ENCODE assay signal across 31 cellular contexts in genomic region chr4:189845145-189845846, GRCh38.
DNase-seq lines count a peak whose midpoint lies in the region; ATAC-seq and TF ChIP-seq lines count a peak whose summit lies in the region.
"Had no signal": no experiment of that assay in that cellular context is flagged by ENCODE, and none has a peak within 500 bp of the region (broad histone marks: within the 10 kb centered on the region; RNA-seq: fewer than 3 reads in every experiment).

No MANE protein-coding gene starts in this region.

- TF ChIP-seq CTCF in IMR-90 (conservative IDR thresholded peaks at IDR 0.05; ENCODE audit: low read depth, low read length) = no peak
- TF ChIP-seq CTCF in lower leg skin (IDR thresholded peaks at IDR 0.05) = no peak

- H3K18ac ChIP-seq in IMR-90 (ENCODE audit: low read depth, low read length) (no peak overlapping the region), mesenchymal stem cell (ENCODE audit: low read depth in 1 of 2, low read length in 2 of 2) (no peak overlapping the region)

- no TSS peak for BruUV-seq in IMR-90 (replicated peaks; lab: Mats Ljungman, UMichigan)

- POLR2A ChIA-PET in IMR-90 (lab: Charles Lee; ENCODE audit: unreplicated experiment) = no interaction called here

- H3K9ac ChIP-seq in IMR-90 (ENCODE audit: low read depth, low read length) (no peak overlapping the region), adipocyte (ENCODE audit: low read length) (no peak overlapping the region), mesenchymal stem cell (ENCODE audit: low read length) (no peak overlapping the region)

- peaks cover 19% of the 10 kb centered on the region for H3K9me3 ChIP-seq in IMR-90 (ENCODE audit: control insufficient read depth, insufficient read depth, low read length)
- H3K9me3 ChIP-seq in adipocyte (ENCODE audit: control insufficient read depth, low read length) = no peaks in the 10 kb centered on the region
- no peaks in the 10 kb centered on the region for H3K9me3 ChIP-seq in mesenchymal stem cell (ENCODE audit: control insufficient read depth, low read length)
- H3K9me3 ChIP-seq: ascending aorta, transverse colon had no signal

- H3K4me3 ChIP-seq in IMR-90 (ENCODE audit: insufficient read depth, low read depth, low read length) (no peak overlapping the region), adipocyte (ENCODE audit: low read length) (no peak overlapping the region), mesenchymal stem cell (ENCODE audit: insufficient read depth in 1 of 2, low read depth in 1 of 2, low read length in 2 of 2) (no peak overlapping the region), lower leg skin (ENCODE audit: low read depth, poor library complexity, severe bottlenecking) (no peak overlapping the region)
- H3K4me3 ChIP-seq: ascending aorta, cardiac muscle cell, lung, PC-9, transverse colon had no signal

- H2AK5ac ChIP-seq in IMR-90 (ENCODE audit: low read depth, low read length) (no peak overlapping the region), mesenchymal stem cell (ENCODE audit: low read length, severe bottlenecking) (no peak overlapping the region)

- no peaks in the 10 kb centered on the region for H3K9me1 ChIP-seq in IMR-90 (ENCODE audit: insufficient read depth, low read length)

- H3K4ac ChIP-seq in IMR-90 (ENCODE audit: low read depth, low read length) = no peak overlapping the region
- no peak overlapping the region for H3K4ac ChIP-seq in mesenchymal stem cell (ENCODE audit: low read depth in 1 of 2, low read length in 2 of 2)

- intact Hi-C loops in IMR-90 (cut with micrococcal nuclease) = no loop called here
- intact Hi-C loops in lower leg skin (cut with DNase I; ENCODE audit: low total_unique reads) = no loop called here

- ATAC-seq in IMR-90 (ENCODE audit: low read depth) (no peak), HG03457 (IDR thresholded peaks at IDR 0.05; ENCODE audit: unreplicated experiment) (no peak)
- ATAC-seq: naive thymus-derived CD8-positive, alpha-beta T cell; right cardiac atrium had no signal

- no peak for TF ChIP-seq POLR2A in IMR-90 (IDR thresholded peaks at IDR 0.05; ENCODE audit: low read depth, low read length)
- TF ChIP-seq POLR2A in lower leg skin (IDR thresholded peaks at IDR 0.05) = no peak

- 30% methylated on average over 1 of the region's 2 CpGs; no CpG with 5 or more reads in 1 of the 2 experiments for WGBS in IMR-90 (ENCODE audit: extremely low coverage in 2 of 2, insufficient read length in 1 of 2), 2 experiments
- WGBS in mesenchymal stem cell = 33% methylated on average over 2 of the region's 2 CpGs
- 37 to 42% methylated on average over 2 of the region's 2 CpGs for WGBS in lower leg skin, 2 donors

- H2BK20ac ChIP-seq in IMR-90 (ENCODE audit: low read depth, low read length) = no peak overlapping the region

- H3K23ac ChIP-seq in IMR-90 (ENCODE audit: low read depth, low read length) (no peak overlapping the region), mesenchymal stem cell (ENCODE audit: low read length in 2 of 2) (no peak overlapping the region)

- H3K79me1 ChIP-seq in IMR-90 (ENCODE audit: low read depth in 1 of 2, low read length in 2 of 2) (no peaks in the 10 kb centered on the region), mesenchymal stem cell (replicated peaks; ENCODE audit: low read length, poor library complexity, severe bottlenecking) (no peaks in the 10 kb centered on the region)

- no peak overlapping the region for H2AFZ ChIP-seq in IMR-90 (replicated peaks; ENCODE audit: low read length, poor library complexity)
- H2AFZ ChIP-seq in mesenchymal stem cell (ENCODE audit: low read depth, low read length) = no peak overlapping the region
- H2AFZ ChIP-seq: PC-9 had no signal

- H2BK15ac ChIP-seq in IMR-90 (ENCODE audit: low read depth, low read length) (no peak overlapping the region), mesenchymal stem cell (ENCODE audit: low read depth, poor library complexity, severe bottlenecking) (no peak overlapping the region)

- H3K4me1 ChIP-seq in IMR-90 (ENCODE audit: control insufficient read depth, insufficient read depth, low read length) (no peaks in the 10 kb centered on the region), adipocyte (ENCODE audit: control insufficient read depth, insufficient read depth, low read length) (no peaks in the 10 kb centered on the region), mesenchymal stem cell (ENCODE audit: control insufficient read depth, insufficient read depth, low read depth, low read length) (no peaks in the 10 kb centered on the region)
- H3K4me1 ChIP-seq: ascending aorta, transverse colon had no signal

- H3K4me2 ChIP-seq in IMR-90 (ENCODE audit: low read depth, low read length) (no peak overlapping the region), mesenchymal stem cell (ENCODE audit: low read length, poor library complexity, severe bottlenecking) (no peak overlapping the region)
- H3K4me2 ChIP-seq: PC-9 had no signal

- no peak for TF ChIP-seq RAD21 in IMR-90 (IDR thresholded peaks at IDR 0.05; ENCODE audit: low read length)

- DNase-seq in EH (ENCODE audit: low read depth) (peak; percentile 11), IMR-90 (peak; percentile 1), adipocyte (ENCODE audit: low read depth) (peak; percentile 0), mesenchymal stem cell (peak; percentile 66), lower leg skin (ENCODE audit: low spot score in 2 of 2) (no peak), DMS 273 treated with DMSO at 0.1 percent for 48 hours (lab: John Stamatoyannopoulos, UW) (no peak), NCI-H1105 (lab: John Stamatoyannopoulos, UW) (no peak)
- DNase-seq: activated CD4-positive, alpha-beta T cell treated with anti-CD3 and anti-CD28 coated beads, Interleukin-2, amount 10 ng/mL, durations not matched to agents 24 days and 14 days; activated effector memory CD4-positive, alpha-beta T cell treated with Interleukin-2 at 50 U/mL for 16 hours; activated naive CD8-positive, alpha-beta T cell treated with anti-CD3 and anti-CD28 coated beads for 36 hours; activated T-cell treated with anti-CD3 and anti-CD28 coated beads, Interleukin-2, amount 50 U/mL, for 1 hour; CD8-positive, alpha-beta memory T cell; cortex of kidney; effector memory CD4-positive, alpha-beta T cell; erythroblast; KBM-7; naive thymus-derived CD8-positive, alpha-beta T cell; NCI-H1105 treated with DMSO at 0.1 percent for 48 hours; NCI-H1930; NCI-H526; NK-92 treated with Interleukin-12 subunit alpha and Interleukin-12 subunit beta, amount 100 ng/mL, for 24 hours; PC-9; right cardiac atrium; SIG-M5; stimulated activated CD4-positive, alpha-beta T cell treated with anti-CD3 and anti-CD28 coated beads, Interleukin-2, amount 100 ng/mL, for 48 hours; transverse colon; WERI-Rb-1 had no signal

- H4K8ac ChIP-seq in IMR-90 (ENCODE audit: low read depth in 2 of 2, low read length in 2 of 2) (no peak overlapping the region), mesenchymal stem cell (ENCODE audit: low read length) (no peak overlapping the region)

- no peak overlapping the region for H2BK12ac ChIP-seq in mesenchymal stem cell (ENCODE audit: low read length in 2 of 2)

- H2BK120ac ChIP-seq in IMR-90 (ENCODE audit: low read depth, low read length) (no peak overlapping the region), mesenchymal stem cell (ENCODE audit: low read depth, low read length) (no peak overlapping the region)

- H3K36me3 ChIP-seq in IMR-90 (ENCODE audit: control insufficient read depth, insufficient read depth, low read length) (no peaks in the 10 kb centered on the region), adipocyte (ENCODE audit: control insufficient read depth, insufficient read depth, low read length, severe bottlenecking) (no peaks in the 10 kb centered on the region), mesenchymal stem cell (ENCODE audit: control insufficient read depth in 1 of 2, insufficient read depth in 2 of 2, low read depth in 1 of 2, low read length in 2 of 2) (no peaks in the 10 kb centered on the region)
- H3K36me3 ChIP-seq: ascending aorta, cardiac muscle cell, transverse colon, WERI-Rb-1 had no signal

- no peak overlapping the region for H2BK5ac ChIP-seq in IMR-90 (ENCODE audit: low read depth, low read length, poor library complexity, severe bottlenecking)
- H2BK5ac ChIP-seq in mesenchymal stem cell (ENCODE audit: low read depth, low read length, poor library complexity, severe bottlenecking) = no peak overlapping the region

- H3K56ac ChIP-seq in IMR-90 (ENCODE audit: extremely low read depth, insufficient read depth, low read length) = no peak overlapping the region

- H4K91ac ChIP-seq in IMR-90 (ENCODE audit: insufficient read depth, low read depth, low read length) (no peak overlapping the region), mesenchymal stem cell (ENCODE audit: low read length) (no peak overlapping the region)

- no peak overlapping the region for H2AK9ac ChIP-seq in IMR-90 (replicated peaks; ENCODE audit: low read depth, low read length, poor library complexity)

- H3K14ac ChIP-seq in IMR-90 (replicated peaks; ENCODE audit: low read depth, low read length) (no peak overlapping the region), mesenchymal stem cell (ENCODE audit: low read length in 2 of 2) (no peak overlapping the region)

- CTCF ChIA-PET in IMR-90 (lab: Yijun Ruan, JAX) = no interaction called here

- H4K5ac ChIP-seq in IMR-90 (ENCODE audit: low read depth, low read length) = no peak overlapping the region

- no peak overlapping the region for H3K27ac ChIP-seq in IMR-90 (ENCODE audit: insufficient read depth, low read length)
- H3K27ac ChIP-seq in mesenchymal stem cell (ENCODE audit: low read length, poor library complexity, severe bottlenecking) = no peak overlapping the region
- H3K27ac ChIP-seq: ascending aorta, cardiac muscle cell, PC-9, transverse colon, WERI-Rb-1 had no signal

- H3K27me3 ChIP-seq in IMR-90 (ENCODE audit: control insufficient read depth, insufficient read depth, low read length) = no peaks in the 10 kb centered on the region
- no peaks in the 10 kb centered on the region for H3K27me3 ChIP-seq in adipocyte (replicated peaks; ENCODE audit: control insufficient read depth, insufficient read depth, low read length)
- H3K27me3 ChIP-seq in mesenchymal stem cell (ENCODE audit: control insufficient read depth in 1 of 2, insufficient read depth in 1 of 2, low read length in 2 of 2) = no peaks in the 10 kb centered on the region
- H3K27me3 ChIP-seq: ascending aorta, cardiac muscle cell, transverse colon had no signal

- in situ Hi-C loops in IMR-90 (cut with MboI; ENCODE audit: low sequenced_read_pairs) = no loop called here

- dilution Hi-C loops in IMR-90 (cut with HindIII; ENCODE audit: low sequenced_read_pairs, unreplicated experiment) = no loop called here

- H4K20me1 ChIP-seq in IMR-90 (ENCODE audit: insufficient read depth, low read length) = no peaks in the 10 kb centered on the region

TF ChIP-seq in IMR-90, 13 proteins besides CTCF, POLR2A, EP300 and RAD21:
- TF ChIP-seq BHLHE40 (IDR thresholded peaks at IDR 0.05; ENCODE audit: low read depth, low read length) (no peak), FOS (IDR thresholded peaks at IDR 0.05; ENCODE audit: low read depth, low read length) (no peak)

Comparison
In these comparisons a context has a peak if more than half of its experiments do, and no peak if none do; other contexts are left out.
1. DNase-seq: peak in EH (single experiment), IMR-90 (single experiment), adipocyte (single experiment) and mesenchymal stem cell (single experiment); none in lower leg skin (0 of 2), DMS 273 treated with DMSO at 0.1 percent for 48 hours (single experiment) and NCI-H1105 (single experiment).